In genomic region chr10:132667613-132668394, GRCh38 we compare ENCODE assay signal across 17 cellular contexts.
A peak's percentile ranks its signal among the peaks of the same experiment; 100 is the strongest.
DNase-seq lines count a peak whose midpoint lies in the region; TF ChIP-seq lines count a peak whose summit lies in the region.
"Had no signal": no experiment of that assay in that cellular context is flagged by ENCODE, and none has a peak within 500 bp of the region (broad histone marks: within the 10 kb centered on the region; RNA-seq: fewer than 3 reads in every experiment).

No MANE protein-coding gene starts in this region.

- peaks cover 2% of the 10 kb centered on the region for H3K9me3 Mint-ChIP-seq in type B pancreatic cell
- no peaks in the 10 kb centered on the region for H3K9me3 Mint-ChIP-seq in activated CD4-positive, alpha-beta T cell treated with anti-CD3 and anti-CD28 coated beads, Interleukin-2, amount 10 ng/mL, durations not matched to agents 7 days and 5 days

- TF ChIP-seq CTCF in spleen (IDR thresholded peaks at IDR 0.05 in 8 of 11, conservative IDR thresholded peaks at IDR 0.05 in 3 of 11) (no peak), type B pancreatic cell (conservative IDR thresholded peaks at IDR 0.05) (no peak)

- CTCF ChIA-PET in activated CD4-positive, alpha-beta T cell treated with anti-CD3 and anti-CD28 coated beads, Interleukin-2, amount 10 ng/mL, durations not matched to agents 7 days and 5 days (lab: Charles Lee) = interaction anchor here (1.5 kb wide), 1 partner anchor 10 kb away, joined by 3 read pairs; no protein-coding TSS in a partner anchor

- H3K4me3 ChIP-seq in adipocyte (ENCODE audit: low read length) (no peak overlapping the region), spleen (no peak overlapping the region)

- H3K27me3 ChIP-seq in adipocyte (replicated peaks; ENCODE audit: control insufficient read depth, insufficient read depth, low read length) = no peaks in the 10 kb centered on the region
- no peaks in the 10 kb centered on the region for H3K27me3 ChIP-seq in spleen (replicated peaks in 1 of 7)

- no peak overlapping the region for H3K4me3 Mint-ChIP-seq in type B pancreatic cell
- H3K4me3 Mint-ChIP-seq in activated CD4-positive, alpha-beta T cell treated with anti-CD3 and anti-CD28 coated beads, Interleukin-2, amount 10 ng/mL, durations not matched to agents 7 days and 5 days = no peak overlapping the region
- H3K4me3 Mint-ChIP-seq: activated CD8-positive, alpha-beta memory T cell treated with anti-CD3 and anti-CD28 coated beads, Interleukin-2, amount 10 ng/mL, durations not matched to agents 7 days and 5 days had no signal

- H3K27me3 Mint-ChIP-seq in type B pancreatic cell = peaks cover 15% of the 10 kb centered on the region
- no peaks in the 10 kb centered on the region for H3K27me3 Mint-ChIP-seq in activated CD4-positive, alpha-beta T cell treated with anti-CD3 and anti-CD28 coated beads, Interleukin-2, amount 10 ng/mL, durations not matched to agents 7 days and 5 days
- H3K27me3 Mint-ChIP-seq: activated CD8-positive, alpha-beta memory T cell treated with anti-CD3 and anti-CD28 coated beads, Interleukin-2, amount 10 ng/mL, durations not matched to agents 7 days and 5 days had no signal

- peaks cover 29% of the 10 kb centered on the region for H3K4me1 Mint-ChIP-seq in type B pancreatic cell (ENCODE audit: unreplicated experiment)
- peaks cover 2% of the 10 kb centered on the region for H3K4me1 Mint-ChIP-seq in activated CD4-positive, alpha-beta T cell treated with anti-CD3 and anti-CD28 coated beads, Interleukin-2, amount 10 ng/mL, durations not matched to agents 7 days and 5 days

- TF ChIP-seq POLR2A in spleen (IDR thresholded peaks at IDR 0.05) = no peak

- H3K27ac ChIP-seq in spleen = no peak overlapping the region

- intact Hi-C loops in spleen (cut with DNase I; ENCODE audit: low total_unique reads) = no loop called here

- POLR2A ChIA-PET in activated CD4-positive, alpha-beta T cell treated with anti-CD3 and anti-CD28 coated beads, Interleukin-2, amount 10 ng/mL, durations not matched to agents 7 days and 5 days (lab: Charles Lee) = no interaction called here

- no peak overlapping the region for H3K9ac ChIP-seq in adipocyte (ENCODE audit: low read length)

- H3K36me3 ChIP-seq in adipocyte (ENCODE audit: control insufficient read depth, insufficient read depth, low read length, severe bottlenecking) = peaks cover 3% of the 10 kb centered on the region
- H3K36me3 ChIP-seq in spleen = peaks cover 0 to 27% (median 2%) of the 10 kb centered on the region in 6 donors

- no peaks in the 10 kb centered on the region for H3K9me3 ChIP-seq in adipocyte (ENCODE audit: control insufficient read depth, low read length)
- H3K9me3 ChIP-seq in spleen = no peaks in the 10 kb centered on the region

- peaks cover 3% of the 10 kb centered on the region for H3K36me3 Mint-ChIP-seq in type B pancreatic cell
- no peaks in the 10 kb centered on the region for H3K36me3 Mint-ChIP-seq in activated CD4-positive, alpha-beta T cell treated with anti-CD3 and anti-CD28 coated beads, Interleukin-2, amount 10 ng/mL, durations not matched to agents 7 days and 5 days (ENCODE audit: low read depth)
- H3K36me3 Mint-ChIP-seq: activated CD8-positive, alpha-beta memory T cell treated with anti-CD3 and anti-CD28 coated beads, Interleukin-2, amount 10 ng/mL, durations not matched to agents 7 days and 5 days had no signal

- 93 to 95% (median 94%) methylated on average over 19 of the region's 19 CpGs for WGBS in spleen, 5 donors

- H3K4me1 ChIP-seq in adipocyte (ENCODE audit: control insufficient read depth, insufficient read depth, low read length) = peaks cover 20% of the 10 kb centered on the region
- H3K4me1 ChIP-seq in spleen = peaks cover 0 to 19% (median 4%) of the 10 kb centered on the region in 6 donors

- DNase-seq in NCI-H146 (lab: John Stamatoyannopoulos, UW) = peak; percentile 34
- no peak for DNase-seq in NCI-H146 treated with DMSO at 0.1 percent for 48 hours (lab: John Stamatoyannopoulos, UW; ENCODE audit: unreplicated experiment)
- DNase-seq in adipocyte (ENCODE audit: low read depth) = peak; percentile 39
- peak; percentile 86 for DNase-seq in hepatic stellate cell (ENCODE audit: low spot score)
- DNase-seq in spleen = peak; percentile 9
- no peak for DNase-seq in type B pancreatic cell (ENCODE audit: extremely low spot score, unreplicated experiment)
- no peak for DNase-seq in SHP77 (lab: John Stamatoyannopoulos, UW)
- no peak for DNase-seq in activated CD4-positive, alpha-beta T cell treated with anti-CD3 and anti-CD28 coated beads, Interleukin-2, amount 10 ng/mL, durations not matched to agents 7 days and 5 days
- DNase-seq: activated CD8-positive, alpha-beta memory T cell treated with anti-CD3 and anti-CD28 coated beads, Interleukin-2, amount 10 ng/mL, durations not matched to agents 7 days and 5 days; activated naive CD4-positive, alpha-beta T cell treated with anti-CD3 and anti-CD28 coated beads, Interleukin-2, amount 50 U/mL, for 16 hours; cortex of kidney; DMS153; NCI-H510A treated with DMSO at 0.1 percent for 48 hours; occipital lobe; SIG-M5; stimulated activated CD8-positive, alpha-beta memory T cell treated with anti-CD3 and anti-CD28 coated beads, Interleukin-4, amount 100 ng/mL, for 48 hours; trophoblast cell had no signal

- H3K27ac Mint-ChIP-seq in type B pancreatic cell = no peak overlapping the region
- no peak overlapping the region for H3K27ac Mint-ChIP-seq in activated CD4-positive, alpha-beta T cell treated with anti-CD3 and anti-CD28 coated beads, Interleukin-2, amount 10 ng/mL, durations not matched to agents 7 days and 5 days
- H3K27ac Mint-ChIP-seq: activated CD8-positive, alpha-beta memory T cell treated with anti-CD3 and anti-CD28 coated beads, Interleukin-2, amount 10 ng/mL, durations not matched to agents 7 days and 5 days had no signal

Comparison
In these comparisons a context has a peak if more than half of its experiments do, and no peak if none do; other contexts are left out.
1. DNase-seq: peak in NCI-H146 (single experiment), adipocyte (single experiment), hepatic stellate cell (single experiment) and spleen (single experiment); none in NCI-H146 treated with DMSO at 0.1 percent for 48 hours (single experiment), type B pancreatic cell (single experiment), SHP77 (0 of 2) and activated CD4-positive, alpha-beta T cell treated with anti-CD3 and anti-CD28 coated beads, Interleukin-2, amount 10 ng/mL, durations not matched to agents 7 days and 5 days (single experiment).